Comparison of ENCODE assay signal across 21 cellular contexts in genomic region chr3:67853520-67853919, GRCh38.
DNase-seq lines count a peak whose midpoint lies in the region; ATAC-seq, FAIRE-seq and TF ChIP-seq lines count a peak whose summit lies in the region.
"Had no signal": no experiment of that assay in that cellular context is flagged by ENCODE, and none has a peak within 500 bp of the region (broad histone marks: within the 10 kb centered on the region; RNA-seq: fewer than 3 reads in every experiment).

No MANE protein-coding gene starts in this region.

- no peaks in the 10 kb centered on the region for H3K27me3 Mint-ChIP-seq in activated naive CD8-positive, alpha-beta T cell treated with anti-CD3 and anti-CD28 coated beads, Interleukin-2, amount 50 U/mL, for 24 hours
- no peaks in the 10 kb centered on the region for H3K27me3 Mint-ChIP-seq in activated naive CD8-positive, alpha-beta T cell treated with anti-CD3 and anti-CD28 coated beads for 36 hours
- H3K27me3 Mint-ChIP-seq: B cell; CD4-positive, alpha-beta T cell had no signal

- no peak overlapping the region for H3K4me3 Mint-ChIP-seq in activated naive CD8-positive, alpha-beta T cell treated with anti-CD3 and anti-CD28 coated beads, Interleukin-2, amount 50 U/mL, for 24 hours
- no peak overlapping the region for H3K4me3 Mint-ChIP-seq in activated naive CD8-positive, alpha-beta T cell treated with anti-CD3 and anti-CD28 coated beads for 36 hours
- H3K4me3 Mint-ChIP-seq: B cell; CD4-positive, alpha-beta T cell; CD8-positive, alpha-beta T cell had no signal

- H3K4me3 ChIP-seq in pancreas = no peak overlapping the region
- H3K4me3 ChIP-seq: A549; BLaER1 treated with 17β-estradiol and CSF1 and Interleukin-3, amounts not matched to agents 10 nM and 100 nM had no signal

- intact Hi-C loops in pancreas (cut with DNase I) = no loop called here

- 55 to 59% methylated on average over 2 of the region's 2 CpGs for WGBS in pancreas, 2 donors

- no peak for DNase-seq in activated naive CD8-positive, alpha-beta T cell treated with anti-CD3 and anti-CD28 coated beads, Interleukin-2, amount 50 U/mL, for 24 hours
- DNase-seq in activated naive CD8-positive, alpha-beta T cell treated with anti-CD3 and anti-CD28 coated beads for 36 hours = no peak
- peak in 1 of 6 donors; percentile 22 for DNase-seq in pancreas
- DNase-seq in stimulated activated naive CD4-positive, alpha-beta T cell treated with Interleukin-2 at 50 U/mL for 16 hours (lab: John Stamatoyannopoulos, UW) = no peak
- DNase-seq in SKM-1 treated with dmso at 0.1 percent for 144 hours (lab: John Stamatoyannopoulos, UW; ENCODE audit: unreplicated experiment) = no peak
- DNase-seq: AML-193; Caco-2; Calu3; CD4-positive, alpha-beta T cell; CD8-positive, alpha-beta T cell; DMS79 treated with DMSO at 0.1 percent for 48 hours; GF-D8 had no signal

- H3K4me1 Mint-ChIP-seq in activated naive CD8-positive, alpha-beta T cell treated with anti-CD3 and anti-CD28 coated beads, Interleukin-2, amount 50 U/mL, for 24 hours = no peaks in the 10 kb centered on the region
- H3K4me1 Mint-ChIP-seq in activated naive CD8-positive, alpha-beta T cell treated with anti-CD3 and anti-CD28 coated beads for 36 hours = peaks cover 4% of the 10 kb centered on the region
- H3K4me1 Mint-ChIP-seq: B cell had no signal

- no peaks in the 10 kb centered on the region for H3K9me3 ChIP-seq in pancreas
- H3K9me3 ChIP-seq: A549, Caco-2 had no signal

- TF ChIP-seq CTCF in pancreas (IDR thresholded peaks at IDR 0.05) = no peak

- peak overlapping the region in 1 of 4 donors; percentile 40 for H3K27ac ChIP-seq in pancreas
- H3K27ac ChIP-seq: 22Rv1; A549; BLaER1 treated with 17β-estradiol and CSF1 and Interleukin-3, amounts not matched to agents 10 nM and 100 nM; C4-2B had no signal

- no peak for ATAC-seq in activated naive CD8-positive, alpha-beta T cell treated with anti-CD3 and anti-CD28 coated beads, Interleukin-2, amount 50 U/mL, for 24 hours
- ATAC-seq in pancreas = peak in 3 of 4 donors; percentile 24 to 74 (median 60)
- ATAC-seq: A549; CD8-positive, alpha-beta T cell had no signal

- peak overlapping the region; percentile 21 for H3K27ac Mint-ChIP-seq in activated naive CD8-positive, alpha-beta T cell treated with anti-CD3 and anti-CD28 coated beads, Interleukin-2, amount 50 U/mL, for 24 hours
- H3K27ac Mint-ChIP-seq in activated naive CD8-positive, alpha-beta T cell treated with anti-CD3 and anti-CD28 coated beads for 36 hours = no peak overlapping the region
- H3K27ac Mint-ChIP-seq: B cell; CD4-positive, alpha-beta T cell; CD8-positive, alpha-beta T cell had no signal

- no peaks in the 10 kb centered on the region for H3K9me3 Mint-ChIP-seq in activated naive CD8-positive, alpha-beta T cell treated with anti-CD3 and anti-CD28 coated beads, Interleukin-2, amount 50 U/mL, for 24 hours
- no peaks in the 10 kb centered on the region for H3K9me3 Mint-ChIP-seq in activated naive CD8-positive, alpha-beta T cell treated with anti-CD3 and anti-CD28 coated beads for 36 hours
- H3K9me3 Mint-ChIP-seq: CD4-positive, alpha-beta T cell; CD8-positive, alpha-beta T cell had no signal

- H3K27me3 ChIP-seq in pancreas = no peaks in the 10 kb centered on the region
- H3K27me3 ChIP-seq: BLaER1 treated with 17β-estradiol and CSF1 and Interleukin-3, amounts not matched to agents 10 nM and 100 nM had no signal

- FAIRE-seq in pancreas (lab: Jason Lieb, UNC) = no peak
- FAIRE-seq: A549, D721Med, G401.6, GM12891, GM18507 had no signal

- no peaks in the 10 kb centered on the region for H3K36me3 Mint-ChIP-seq in activated naive CD8-positive, alpha-beta T cell treated with anti-CD3 and anti-CD28 coated beads, Interleukin-2, amount 50 U/mL, for 24 hours (ENCODE audit: low read depth)
- H3K36me3 Mint-ChIP-seq in activated naive CD8-positive, alpha-beta T cell treated with anti-CD3 and anti-CD28 coated beads for 36 hours = no peaks in the 10 kb centered on the region
- H3K36me3 Mint-ChIP-seq: CD8-positive, alpha-beta T cell had no signal

- no peaks in the 10 kb centered on the region for H3K36me3 ChIP-seq in pancreas
- H3K36me3 ChIP-seq: BLaER1 treated with 17β-estradiol and CSF1 and Interleukin-3, amounts not matched to agents 10 nM and 100 nM had no signal

- peaks cover 0 to 8% (median 0%) of the 10 kb centered on the region in 3 donors for H3K4me1 ChIP-seq in pancreas
- H3K4me1 ChIP-seq: A549, Caco-2 had no signal
